Comparison of ENCODE assay signal across 1 cellular context in genomic region chr17:78250891-78251772, GRCh38.
TF ChIP-seq lines count a peak whose summit lies in the region.

No MANE protein-coding gene starts in this region.

TF ChIP-seq in K562, 482 proteins besides CTCF, POLR2A, EP300 and RAD21 (continued from another document and continues in another):
- TF ChIP-seq FOXJ3 (CRISPR knock-in tag; IDR thresholded peaks at IDR 0.05): no peak
- TF ChIP-seq DEAF1 (CRISPR knock-in tag; IDR thresholded peaks at IDR 0.05): peak; percentile 93
- TF ChIP-seq HCFC1 (IDR thresholded peaks at IDR 0.05; ENCODE audit: low read depth, low read length): peak; percentile 35; the same call in 1 of the 2 replicates
- TF ChIP-seq CREM (IDR thresholded peaks at IDR 0.05; ENCODE audit: low read depth): peak; percentile 62
- no peak for TF ChIP-seq NFE2L1 (tag; IDR thresholded peaks at IDR 0.05; ENCODE audit: borderline replicate concordance, low read depth)
- no peak for TF ChIP-seq KAT2B (IDR thresholded peaks at IDR 0.05; ENCODE audit: low read depth, low read length)
- no peak for TF ChIP-seq E2F1 (CRISPR knock-in tag; IDR thresholded peaks at IDR 0.05)
- TF ChIP-seq DIDO1 (tag; IDR thresholded peaks at IDR 0.05; ENCODE audit: low read depth): no peak
- no peak for TF ChIP-seq NFYB (IDR thresholded peaks at IDR 0.05; ENCODE audit: extremely low read depth, insufficient read length)
- TF ChIP-seq HDAC1 (IDR thresholded peaks at IDR 0.05): no peak
- no peak for TF ChIP-seq SMARCC2 (IDR thresholded peaks at IDR 0.05; ENCODE audit: low read depth)
- TF ChIP-seq TGIF2 (CRISPR knock-in tag; IDR thresholded peaks at IDR 0.05): no peak
- no peak for TF ChIP-seq ZNF282 (CRISPR knock-in tag; IDR thresholded peaks at IDR 0.05)
- no peak for TF ChIP-seq THRA (IDR thresholded peaks at IDR 0.05)
- no peak for TF ChIP-seq ARID1B (IDR thresholded peaks at IDR 0.05)
- no peak for TF ChIP-seq PTRF (tag; IDR thresholded peaks at IDR 0.05)
- no peak for TF ChIP-seq ARNT (IDR thresholded peaks at IDR 0.05)
- no peak for TF ChIP-seq ZNF445 (CRISPR knock-in tag; IDR thresholded peaks at IDR 0.05; ENCODE audit: low read depth)
- TF ChIP-seq GATAD2A (IDR thresholded peaks at IDR 0.05): peak; percentile 61; the same call in 1 of the 2 replicates
- no peak for TF ChIP-seq ASH1L (IDR thresholded peaks at IDR 0.05; ENCODE audit: borderline replicate concordance, low read depth, partially characterized antibody)
- no peak for TF ChIP-seq IFI16 (CRISPR knock-in tag; IDR thresholded peaks at IDR 0.05)
- TF ChIP-seq SPI1 (IDR thresholded peaks at IDR 0.05; ENCODE audit: borderline replicate concordance, low read depth, low read length): no peak
- 0 out of 2 replicates have a peak, but pooled peaks have one; percentile 18 for TF ChIP-seq ATF4 (CRISPR knock-in tag; IDR thresholded peaks at IDR 0.05)
- no peak for TF ChIP-seq HMG20A (CRISPR knock-in tag; conservative IDR thresholded peaks at IDR 0.05)
- no peak for TF ChIP-seq ZNF143 (CRISPR knock-in tag; IDR thresholded peaks at IDR 0.05)
- no peak for TF ChIP-seq ZNF41 (CRISPR knock-in tag; conservative IDR thresholded peaks at IDR 0.05)
- no peak for TF ChIP-seq DACH1 (IDR thresholded peaks at IDR 0.05; ENCODE audit: partially characterized antibody)
- no peak for TF ChIP-seq REST (CRISPR knock-in tag; IDR thresholded peaks at IDR 0.05; ENCODE audit: low read depth)
- no peak for TF ChIP-seq HMG20B (CRISPR knock-in tag; IDR thresholded peaks at IDR 0.05)
- TF ChIP-seq, protein P1, sequence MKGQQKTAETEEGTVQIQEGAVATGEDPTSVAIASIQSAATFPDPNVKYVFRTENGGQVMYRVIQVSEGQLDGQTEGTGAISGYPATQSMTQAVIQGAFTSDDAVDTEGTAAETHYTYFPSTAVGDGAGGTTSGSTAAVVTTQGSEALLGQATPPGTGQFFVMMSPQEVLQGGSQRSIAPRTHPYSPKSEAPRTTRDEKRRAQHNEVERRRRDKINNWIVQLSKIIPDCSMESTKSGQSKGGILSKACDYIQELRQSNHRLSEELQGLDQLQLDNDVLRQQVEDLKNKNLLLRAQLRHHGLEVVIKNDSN (CRISPR knock-in tag; IDR thresholded peaks at IDR 0.05): peak; percentile 79
- no peak for TF ChIP-seq RFX1 (IDR thresholded peaks at IDR 0.05)
- no peak for TF ChIP-seq PHB2 (IDR thresholded peaks at IDR 0.05; ENCODE audit: low read depth)
- no peak for TF ChIP-seq EHMT2 (IDR thresholded peaks at IDR 0.05)
- TF ChIP-seq SUPT5H (IDR thresholded peaks at IDR 0.05): no peak
- TF ChIP-seq NBN (IDR thresholded peaks at IDR 0.05; ENCODE audit: low read depth): 0 out of 2 replicates have a peak, but pooled peaks have one; percentile 54
- no peak for TF ChIP-seq FOS (IDR thresholded peaks at IDR 0.05; ENCODE audit: extremely low read depth, insufficient read length)
- TF ChIP-seq TCFL5 (CRISPR knock-in tag; conservative IDR thresholded peaks at IDR 0.05): no peak
- TF ChIP-seq ILK (tag; IDR thresholded peaks at IDR 0.05; ENCODE audit: borderline replicate concordance, low read depth): no peak
- 0 out of 2 replicates have a peak, but pooled peaks have one; percentile 44 for TF ChIP-seq OTX1 (CRISPR knock-in tag; IDR thresholded peaks at IDR 0.05)
- TF ChIP-seq ZNF197 (CRISPR knock-in tag; IDR thresholded peaks at IDR 0.05; ENCODE audit: low read depth): no peak
- no peak for TF ChIP-seq MAFK (IDR thresholded peaks at IDR 0.05; ENCODE audit: low read length)
- peak; percentile 49 for TF ChIP-seq JUND (IDR thresholded peaks at IDR 0.05; ENCODE audit: borderline replicate concordance, low read depth, low read length)
- peak; percentile 33; the same call in 1 of the 3 replicates for TF ChIP-seq JUND (tag; IDR thresholded peaks at IDR 0.05; ENCODE audit: borderline replicate concordance, low read depth, low read length)
- TF ChIP-seq MYBL2 (IDR thresholded peaks at IDR 0.05; ENCODE audit: low read depth): no peak
- TF ChIP-seq MYBL2 (CRISPR knock-in tag; IDR thresholded peaks at IDR 0.05; ENCODE audit: borderline replicate concordance): no peak
- TF ChIP-seq ZMIZ1 (IDR thresholded peaks at IDR 0.05; ENCODE audit: low read depth in 2 of 2, low read length in 2 of 2): 0 out of 4 replicates have a peak, but pooled peaks have one; percentile 6 to 40
- no peak for TF ChIP-seq MCM2 (IDR thresholded peaks at IDR 0.05; ENCODE audit: low read depth)
- TF ChIP-seq MYC (IDR thresholded peaks at IDR 0.05; ENCODE audit: low read depth, low read length): peak; percentile 70; the same call in 1 of the 2 replicates
- TF ChIP-seq MYC (CRISPR knock-in tag; IDR thresholded peaks at IDR 0.05; ENCODE audit: borderline replicate concordance, low read depth): no peak
- no peak for TF ChIP-seq TAF9B (IDR thresholded peaks at IDR 0.05; ENCODE audit: partially characterized antibody)
- TF ChIP-seq EP400 (IDR thresholded peaks at IDR 0.05): no peak; the same call in 1 of the 2 replicates
- TF ChIP-seq POLR2AphosphoS2 (IDR thresholded peaks at IDR 0.05; ENCODE audit: low read length): no peak
- TF ChIP-seq, protein P2, sequence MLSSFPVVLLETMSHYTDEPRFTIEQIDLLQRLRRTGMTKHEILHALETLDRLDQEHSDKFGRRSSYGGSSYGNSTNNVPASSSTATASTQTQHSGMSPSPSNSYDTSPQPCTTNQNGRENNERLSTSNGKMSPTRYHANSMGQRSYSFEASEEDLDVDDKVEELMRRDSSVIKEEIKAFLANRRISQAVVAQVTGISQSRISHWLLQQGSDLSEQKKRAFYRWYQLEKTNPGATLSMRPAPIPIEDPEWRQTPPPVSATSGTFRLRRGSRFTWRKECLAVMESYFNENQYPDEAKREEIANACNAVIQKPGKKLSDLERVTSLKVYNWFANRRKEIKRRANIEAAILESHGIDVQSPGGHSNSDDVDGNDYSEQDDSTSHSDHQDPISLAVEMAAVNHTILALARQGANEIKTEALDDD (IDR thresholded peaks at IDR 0.05): no peak
- TF ChIP-seq ZC3H8 (IDR thresholded peaks at IDR 0.05): no peak
- no peak for TF ChIP-seq DNMT1 (IDR thresholded peaks at IDR 0.05)
- TF ChIP-seq, protein P3, sequence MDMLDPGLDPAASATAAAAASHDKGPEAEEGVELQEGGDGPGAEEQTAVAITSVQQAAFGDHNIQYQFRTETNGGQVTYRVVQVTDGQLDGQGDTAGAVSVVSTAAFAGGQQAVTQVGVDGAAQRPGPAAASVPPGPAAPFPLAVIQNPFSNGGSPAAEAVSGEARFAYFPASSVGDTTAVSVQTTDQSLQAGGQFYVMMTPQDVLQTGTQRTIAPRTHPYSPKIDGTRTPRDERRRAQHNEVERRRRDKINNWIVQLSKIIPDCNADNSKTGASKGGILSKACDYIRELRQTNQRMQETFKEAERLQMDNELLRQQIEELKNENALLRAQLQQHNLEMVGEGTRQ (CRISPR knock-in tag; IDR thresholded peaks at IDR 0.05): peak; percentile 57
- no peak for TF ChIP-seq SIN3A (IDR thresholded peaks at IDR 0.05; ENCODE audit: borderline replicate concordance in 2 of 2, control insufficient read depth in 1 of 2, low read depth in 2 of 2, low read length in 2 of 2)
- no peak for TF ChIP-seq ZBTB8A (IDR thresholded peaks at IDR 0.05; ENCODE audit: partially characterized antibody)
